8 cellular contexts compared by ENCODE assay signal in the genomic region with DNA sequence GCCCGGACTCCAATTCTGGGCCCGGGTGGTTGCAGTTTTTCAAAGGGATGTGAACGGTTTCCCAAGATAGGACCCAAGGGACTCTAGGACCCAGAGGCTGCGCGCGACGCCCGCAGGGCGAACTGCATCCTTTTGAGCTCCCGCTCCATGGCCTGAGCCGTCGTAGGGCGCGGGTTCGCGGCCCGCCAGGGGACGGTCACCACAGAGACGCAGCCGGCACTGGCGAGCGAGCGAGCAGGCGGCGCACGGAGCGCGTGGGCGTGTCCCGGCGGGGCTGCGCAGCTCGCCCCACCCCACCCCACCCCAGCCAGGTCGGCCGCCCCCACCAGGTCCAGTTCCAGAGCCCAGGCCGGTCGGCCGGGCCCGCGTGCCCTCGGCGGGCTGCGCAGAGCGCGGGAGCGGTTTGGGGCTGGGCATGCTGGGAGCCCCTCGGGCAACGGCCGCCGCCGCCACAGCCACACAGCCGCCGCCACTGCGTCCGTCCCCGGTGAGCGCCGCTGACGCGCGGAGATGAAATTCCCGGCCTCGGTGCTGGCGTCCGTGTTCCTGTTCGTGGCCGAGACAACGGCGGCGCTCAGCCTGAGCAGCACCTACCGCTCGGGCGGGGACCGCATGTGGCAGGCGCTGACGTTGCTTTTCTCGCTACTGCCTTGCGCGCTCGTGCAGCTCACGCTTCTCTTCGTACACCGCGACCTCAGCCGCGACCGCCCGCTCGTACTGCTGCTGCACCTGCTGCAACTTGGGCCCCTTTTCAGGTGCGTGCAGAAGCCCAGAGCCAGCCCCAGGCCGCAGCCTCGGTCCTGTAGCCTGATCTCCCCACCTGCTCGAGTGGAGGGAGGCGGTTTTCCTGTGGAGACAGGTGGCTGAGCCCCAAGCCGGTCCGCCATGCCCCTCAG. TPM values are rescaled to one million over a fixed set of nuclear protein-coding genes. Genes with fewer than 3 reads are reported as not detected.
DNase-seq lines count a peak whose midpoint lies in the region; ATAC-seq and TF ChIP-seq lines count a peak whose summit lies in the region.

A gene with protein sequence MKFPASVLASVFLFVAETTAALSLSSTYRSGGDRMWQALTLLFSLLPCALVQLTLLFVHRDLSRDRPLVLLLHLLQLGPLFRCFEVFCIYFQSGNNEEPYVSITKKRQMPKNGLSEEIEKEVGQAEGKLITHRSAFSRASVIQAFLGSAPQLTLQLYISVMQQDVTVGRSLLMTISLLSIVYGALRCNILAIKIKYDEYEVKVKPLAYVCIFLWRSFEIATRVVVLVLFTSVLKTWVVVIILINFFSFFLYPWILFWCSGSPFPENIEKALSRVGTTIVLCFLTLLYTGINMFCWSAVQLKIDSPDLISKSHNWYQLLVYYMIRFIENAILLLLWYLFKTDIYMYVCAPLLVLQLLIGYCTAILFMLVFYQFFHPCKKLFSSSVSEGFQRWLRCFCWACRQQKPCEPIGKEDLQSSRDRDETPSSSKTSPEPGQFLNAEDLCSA (plus strand): TSS at position 340 of the 896 bp plus-strand sequence. CDS start 171 bp downstream, at position 511.

- H3K9ac ChIP-seq in PC-3 (ENCODE audit: low read length), result peak within 1 kb of the TSS; percentile 63

- H3K9me2 ChIP-seq in PC-3 (replicated peaks; ENCODE audit: low read length), result no peaks in the 10 kb centered on the region

- H3K36me3 ChIP-seq in PC-3 (ENCODE audit: low read depth, low read length), result no peaks in the 10 kb centered on the region
- no peaks in the 10 kb centered on the region for H3K36me3 ChIP-seq in cardiac muscle cell
- no peaks in the 10 kb centered on the region for H3K36me3 ChIP-seq in vagina

- intact Hi-C loops in PC-3 (cut with micrococcal nuclease) (no loop called here), vagina (cut with DNase I) (no loop called here)

- H3K4me3 ChIP-seq in PC-3 (ENCODE audit: low read length), result peak within 1 kb of the TSS; percentile 68
- H3K4me3 ChIP-seq in cardiac muscle cell, result peak within 1 kb of the TSS; percentile 33
- peak within 1 kb of the TSS; percentile 40 to 43 for H3K4me3 ChIP-seq in vagina

- peak within 1 kb of the TSS; percentile 68 for H2AFZ ChIP-seq in PC-3 (ENCODE audit: low read length)

- H3K4me3 Mint-ChIP-seq in activated naive CD4-positive, alpha-beta T cell treated with anti-CD3 and anti-CD28 coated beads, Interleukin-2, amount 50 U/mL, for 24 hours, result peak within 1 kb of the TSS; percentile 63
- peak within 1 kb of the TSS; percentile 61 for H3K4me3 Mint-ChIP-seq in osteocyte (ENCODE audit: unreplicated experiment)

- no peak for TF ChIP-seq POLR2A in vagina (IDR thresholded peaks at IDR 0.05)

- POLR2A ChIA-PET in PC-3 (lab: Charles Lee; ENCODE audit: unreplicated experiment), result interaction anchor here (0.6 kb wide), 1 partner anchor 34 kb away, joined by 3 read pairs; no protein-coding TSS in a partner anchor

- no peaks in the 10 kb centered on the region for H4K20me1 ChIP-seq in PC-3 (ENCODE audit: low read length)

- ATAC-seq in GM18861 (IDR thresholded peaks at IDR 0.05; ENCODE audit: unreplicated experiment) (peak; percentile 60), HG03521 (IDR thresholded peaks at IDR 0.05; ENCODE audit: unreplicated experiment) (peak; percentile 58), PC-3 (peak; percentile 77)

- TF ChIP-seq CTCF in PC-3 (conservative IDR thresholded peaks at IDR 0.05; ENCODE audit: low read depth, low read length) (no peak), cardiac muscle cell (IDR thresholded peaks at IDR 0.05; ENCODE audit: low read depth, low read length) (no peak), osteocyte (IDR thresholded peaks at IDR 0.05) (no peak), vagina (IDR thresholded peaks at IDR 0.05) (no peak)

- no peak within 1 kb of the TSS for H3K27ac Mint-ChIP-seq in activated naive CD4-positive, alpha-beta T cell treated with anti-CD3 and anti-CD28 coated beads, Interleukin-2, amount 50 U/mL, for 24 hours
- H3K27ac Mint-ChIP-seq in osteocyte (ENCODE audit: unreplicated experiment), result no peak within 1 kb of the TSS

- H3K4me1 ChIP-seq in PC-3 (ENCODE audit: insufficient read depth, low read length), result peaks cover 17% of the 10 kb centered on the region
- peaks cover 17% of the 10 kb centered on the region for H3K4me1 ChIP-seq in cardiac muscle cell (ENCODE audit: low read depth)
- H3K4me1 ChIP-seq in vagina, result no peaks in the 10 kb centered on the region

- peak within 1 kb of the TSS; percentile 90 for H3K4me2 ChIP-seq in PC-3 (ENCODE audit: low read length)

- no peaks in the 10 kb centered on the region for H3F3A ChIP-seq in PC-3 (ENCODE audit: low read length, unreplicated experiment)

- H3K9me3 ChIP-seq in PC-3 (ENCODE audit: low read length), result no peaks in the 10 kb centered on the region
- no peaks in the 10 kb centered on the region for H3K9me3 ChIP-seq in cardiac muscle cell (ENCODE audit: low read depth)
- H3K9me3 ChIP-seq in vagina, result no peaks in the 10 kb centered on the region

- H3K4me1 Mint-ChIP-seq in activated naive CD4-positive, alpha-beta T cell treated with anti-CD3 and anti-CD28 coated beads, Interleukin-2, amount 50 U/mL, for 24 hours, result peaks cover 7% of the 10 kb centered on the region
- H3K4me1 Mint-ChIP-seq in osteocyte (ENCODE audit: unreplicated experiment), result no peaks in the 10 kb centered on the region

- in situ Hi-C loops in ACHN (cut with HindIII; ENCODE audit: low pct_ligation_motif_present, low pct_unique_long_range_greater_than_20kb, low sequenced_read_pairs), result no loop called here

- peak within 1 kb of the TSS; percentile 18; the same call in 1 of the 2 replicates for H3K27ac ChIP-seq in PC-3 (ENCODE audit: low read length)
- peak within 1 kb of the TSS; percentile 77 for H3K27ac ChIP-seq in cardiac muscle cell
- H3K27ac ChIP-seq in vagina, result peak within 1 kb of the TSS; percentile 26

- H3K36me3 Mint-ChIP-seq in activated naive CD4-positive, alpha-beta T cell treated with anti-CD3 and anti-CD28 coated beads, Interleukin-2, amount 50 U/mL, for 24 hours, result no peaks in the 10 kb centered on the region
- H3K36me3 Mint-ChIP-seq in osteocyte (ENCODE audit: unreplicated experiment), result no peaks in the 10 kb centered on the region

- DNase-seq in ACHN (peak; percentile 48), PC-3 (peak; percentile 55), cardiac muscle cell (ENCODE audit: low read depth in 1 of 2, low spot score in 1 of 2) (peak; percentile 25 to 67), osteocyte (ENCODE audit: extremely low spot score, unreplicated experiment) (no peak), vagina (ENCODE audit: extremely low spot score in 2 of 2) (no peak)

- BruUV-seq in PC-3 (replicated peaks; lab: Mats Ljungman, UMichigan), result no TSS peak

- H3K9me3 Mint-ChIP-seq in activated naive CD4-positive, alpha-beta T cell treated with anti-CD3 and anti-CD28 coated beads, Interleukin-2, amount 50 U/mL, for 24 hours, result no peaks in the 10 kb centered on the region
- no peaks in the 10 kb centered on the region for H3K9me3 Mint-ChIP-seq in osteocyte (ENCODE audit: unreplicated experiment)

- H3K79me2 ChIP-seq in PC-3 (ENCODE audit: low read length), result peaks cover 14% of the 10 kb centered on the region; the same call in 1 of the 2 replicates

- H3K27me3 ChIP-seq in PC-3 (ENCODE audit: low read length) (no peaks in the 10 kb centered on the region), cardiac muscle cell (no peaks in the 10 kb centered on the region), vagina (no peaks in the 10 kb centered on the region)

- CTCF ChIA-PET in PC-3 (lab: Charles Lee), result no interaction called here

- peaks cover 6% of the 10 kb centered on the region for H3K27me3 Mint-ChIP-seq in activated naive CD4-positive, alpha-beta T cell treated with anti-CD3 and anti-CD28 coated beads, Interleukin-2, amount 50 U/mL, for 24 hours
- H3K27me3 Mint-ChIP-seq in osteocyte (ENCODE audit: unreplicated experiment), result peaks cover 17% of the 10 kb centered on the region

RNA-seq across cellular contexts. Expression of the gene that starts here (rescaled TPM):
- total RNA-seq in PC-3 (2014; rRNA removed) (7.7 and 8.0 TPM in 2 replicates), cardiac muscle cell (3.0 and 7.2 TPM in 2 replicates), osteocyte (not detected in 2 replicates), vagina (2.0 TPM)
- polyA plus RNA-seq in cardiac muscle cell, result 2.2 and 3.0 TPM in 2 replicates

Comparison
In these comparisons a context has a peak if more than half of its experiments do, and no peak if none do; other contexts are left out.
1. DNase-seq: peak in ACHN (single experiment), PC-3 (single experiment) and cardiac muscle cell (2 of 2); none in osteocyte (single experiment) and vagina (0 of 2).
2. H3K27ac ChIP-seq: peak in every context shown above with its lines; median percentile 77 in cardiac muscle cell; 26 in vagina; 18 in PC-3.
3. Peak in every context shown above with its lines, with median percentiles within 50 percentile points of each other: ATAC-seq and H3K4me3 ChIP-seq.